25 cellular contexts compared by ENCODE assay signal in the genomic region with DNA sequence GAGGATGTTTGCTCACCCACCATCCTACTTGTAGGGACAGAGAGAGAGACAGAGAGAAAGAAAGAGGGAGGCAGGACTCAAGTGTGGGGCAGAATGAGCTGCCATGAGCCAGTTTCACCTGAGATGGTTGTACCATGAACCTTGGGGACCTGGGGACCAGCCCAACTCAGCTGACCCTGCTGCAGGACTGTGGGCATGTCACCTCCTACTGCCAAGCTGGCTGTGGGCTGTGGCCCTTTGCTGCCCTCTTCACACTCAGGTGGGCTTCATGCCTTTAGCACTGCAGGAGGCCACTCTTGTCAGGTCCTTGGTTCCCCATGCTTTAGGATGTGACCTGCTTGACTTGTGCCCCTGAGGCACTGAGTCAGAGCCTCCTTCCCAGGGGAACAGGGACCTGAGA.
"Had no signal": no experiment of that assay in that cellular context is flagged by ENCODE, and none has a peak within 500 bp of the region (broad histone marks: within the 10 kb centered on the region; RNA-seq: fewer than 3 reads in every experiment).

No MANE protein-coding gene starts in this region.

- H3K4me3 Mint-ChIP-seq: naive thymus-derived CD4-positive, alpha-beta T cell had no signal

- ATAC-seq: esophagus mucosa; foreskin keratinocyte; gastroesophageal sphincter; heart right ventricle; left cardiac atrium; left lung; naive thymus-derived CD4-positive, alpha-beta T cell; pancreas; right lobe of liver had no signal

- DNase-seq: cerebellar nuclear complex; cortex of kidney; foreskin keratinocyte; heart right ventricle; hippocampal formation; left cardiac atrium; mesenchymal stem cell; midbrain; naive thymus-derived CD4-positive, alpha-beta T cell; pancreas; right lobe of liver; small intestine; stimulated activated CD4-positive, alpha-beta T cell treated with anti-CD3 and anti-CD28 coated beads, Interleukin-12 subunit alpha, Interleukin-12 subunit beta, amount 100 ng/mL, for 4 hours; stimulated activated CD4-positive, alpha-beta T cell treated with anti-CD3 and anti-CD28 coated beads, Interleukin-1b, Interleukin-23, amount 100 ng/mL, for 48 hours; stimulated activated CD4-positive, alpha-beta T cell treated with anti-CD3 and anti-CD28 coated beads, Interleukin-4, amount 100 ng/mL, for 1 hour; stimulated activated CD8-positive, alpha-beta memory T cell treated with anti-CD3 and anti-CD28 coated beads, Interleukin-4, amount 100 ng/mL, for 48 hours; stimulated activated naive CD4-positive, alpha-beta T cell treated with Interleukin-2 at 50 U/mL for 16 hours; upper lobe of left lung; uterus had no signal

- H3K4me3 ChIP-seq: gastroesophageal sphincter, heart right ventricle, left lung, pancreas, right lobe of liver, thoracic aorta, tibial nerve, upper lobe of left lung, uterus had no signal

- H3K27ac Mint-ChIP-seq: naive thymus-derived CD4-positive, alpha-beta T cell; progenitor cell of endocrine pancreas had no signal
